8 cellular contexts compared by ENCODE assay signal in genomic region chr3:185824051-185824466, GRCh38. TPM values are rescaled to one million over a fixed set of nuclear protein-coding genes. Genes with fewer than 3 reads are reported as not detected.
A peak's percentile ranks its signal among the peaks of the same experiment; 100 is the strongest.
DNase-seq lines count a peak whose midpoint lies in the region; ATAC-seq and TF ChIP-seq lines count a peak whose summit lies in the region.

No MANE protein-coding gene starts in this region.

- TF ChIP-seq RAD21 in HCT116 (IDR thresholded peaks at IDR 0.05; ENCODE audit: low read depth), result no peak

- in situ Hi-C loops in gastrocnemius medialis (cut with MboI; ENCODE audit: low sequenced_read_pairs in 4 of 4), result no loop called here

- H3K9me3 ChIP-seq in A673 (ENCODE audit: low read depth, low read length, poor library complexity, severe bottlenecking) (no peaks in the 10 kb centered on the region), HCT116 (ENCODE audit: control insufficient read depth in 1 of 2, insufficient read depth in 1 of 2, low read depth in 1 of 2, low read length in 2 of 2) (no peaks in the 10 kb centered on the region), right atrium auricular region (no peaks in the 10 kb centered on the region), gastrocnemius medialis (no peaks in the 10 kb centered on the region)

- H3K9me2 ChIP-seq in HCT116 (ENCODE audit: insufficient read depth), result no peaks in the 10 kb centered on the region

- H3K4me3 ChIP-seq in A673 (ENCODE audit: low read depth, low read length, poor library complexity, severe bottlenecking) (peak overlapping the region; percentile 97), HCT116 (replicated peaks in 1 of 2; ENCODE audit: low read depth in 1 of 2, low read length in 2 of 2) (peak overlapping the region; percentile 65 to 78), right atrium auricular region (peak overlapping the region; percentile 74 to 77), gastrocnemius medialis (peak overlapping the region; percentile 52 to 60 (median 57))

- no peaks in the 10 kb centered on the region for H3K9me3 Mint-ChIP-seq in activated T-helper 17 cell treated with anti-CD3 and anti-CD28 coated beads, Interleukin-2, amount 50 U/mL, for 72 hours

- TF ChIP-seq CTCF in A673 (conservative IDR thresholded peaks at IDR 0.05; ENCODE audit: low read depth, low read length), result no peak
- no peak for TF ChIP-seq CTCF in HCT116 (IDR thresholded peaks at IDR 0.05 in 2 of 3, conservative IDR thresholded peaks at IDR 0.05 in 1 of 3; ENCODE audit: borderline replicate concordance in 1 of 3, insufficient read depth in 1 of 3, low read depth in 2 of 3, low read length in 2 of 3)
- TF ChIP-seq CTCF in right atrium auricular region (IDR thresholded peaks at IDR 0.05), result no peak
- TF ChIP-seq CTCF in gastrocnemius medialis (IDR thresholded peaks at IDR 0.05 in 4 of 5, conservative IDR thresholded peaks at IDR 0.05 in 1 of 5), result no peak

- H3K27ac ChIP-seq in A673 (ENCODE audit: low read depth, low read length, poor library complexity, severe bottlenecking), result peak overlapping the region; percentile 97
- peak overlapping the region; percentile 97 for H3K27ac ChIP-seq in HCT116 (ENCODE audit: low read depth, low read length)
- H3K27ac ChIP-seq in right atrium auricular region, result peak overlapping the region; percentile 82 to 84
- H3K27ac ChIP-seq in gastrocnemius medialis, result peak overlapping the region in 3 of 4 donors; percentile 42 to 53 (median 44)

- H3K79me2 ChIP-seq in HCT116 (ENCODE audit: insufficient read depth, low read length), result peaks cover 57% of the 10 kb centered on the region

- no peaks in the 10 kb centered on the region for H3K36me3 ChIP-seq in A673 (ENCODE audit: insufficient read depth, low read length, poor library complexity, severe bottlenecking)
- H3K36me3 ChIP-seq in HCT116 (ENCODE audit: control insufficient read depth in 1 of 2, insufficient read depth in 2 of 2, low read length in 2 of 2), result no peaks in the 10 kb centered on the region
- no peaks in the 10 kb centered on the region for H3K36me3 ChIP-seq in right atrium auricular region
- H3K36me3 ChIP-seq in gastrocnemius medialis, result no peaks in the 10 kb centered on the region

- CTCF ChIA-PET in A673 (lab: Charles Lee), result no interaction called here
- CTCF ChIA-PET in HCT116 (lab: Charles Lee), result no interaction called here

- RAD21 ChIA-PET in HCT116 (lab: Charles Lee; ENCODE audit: low non-redundant PET in 1 of 2, low total read pairs in 2 of 2, uncharacterized antibody in 2 of 2, unreplicated experiment in 2 of 2), result no interaction called here

- no peak overlapping the region for H2AFZ ChIP-seq in HCT116 (ENCODE audit: low read depth, low read length, poor library complexity, severe bottlenecking)

- intact Hi-C loops in A673 (cut with micrococcal nuclease; ENCODE audit: unreplicated experiment) (loop anchor here (5.0 kb wide), 1 partner anchor 57 kb away; no protein-coding TSS in a partner anchor), HCT116 (cut with micrococcal nuclease) (loop anchor here (5.0 kb wide), 1 partner anchor 113 kb away; the partner anchor contains the start of gene TRA2B), gastrocnemius medialis (cut with DNase I; ENCODE audit: low total_unique reads) (no loop called here), posterior cingulate gyrus (cut with DNase I) (no loop called here)

- peaks cover 6% of the 10 kb centered on the region for H3K36me3 Mint-ChIP-seq in activated T-helper 17 cell treated with anti-CD3 and anti-CD28 coated beads, Interleukin-2, amount 50 U/mL, for 72 hours (ENCODE audit: low read depth)

- POLR2A ChIA-PET in A673 (lab: Charles Lee; ENCODE audit: low non-redundant PET) (interaction anchor here (0.6 kb wide), 1 partner anchor 56 kb away, joined by 5 read pairs; no protein-coding TSS in a partner anchor), HCT116 (lab: Charles Lee) (interaction anchor here (0.7 kb wide), 1 partner anchor 32 kb away, joined by 3 read pairs; no protein-coding TSS in a partner anchor)

- H3K4me1 ChIP-seq in A673 (ENCODE audit: insufficient read depth, low read length, poor library complexity, severe bottlenecking), result peaks cover 30% of the 10 kb centered on the region
- peaks cover 29 to 45% of the 10 kb centered on the region in 2 experiments for H3K4me1 ChIP-seq in HCT116 (ENCODE audit: control insufficient read depth in 1 of 2, insufficient read depth in 2 of 2, low read length in 2 of 2)
- peaks cover 0 to 35% of the 10 kb centered on the region in 2 donors for H3K4me1 ChIP-seq in right atrium auricular region
- peaks cover 10 to 22% of the 10 kb centered on the region in 2 donors for H3K4me1 ChIP-seq in gastrocnemius medialis

- H3K4me1 Mint-ChIP-seq in activated T-helper 17 cell treated with anti-CD3 and anti-CD28 coated beads, Interleukin-2, amount 50 U/mL, for 72 hours, result peaks cover 4% of the 10 kb centered on the region

- H3K4me2 ChIP-seq in HCT116 (ENCODE audit: low read length), result peak overlapping the region; percentile 84

- no peak overlapping the region for H3K27ac Mint-ChIP-seq in activated T-helper 17 cell treated with anti-CD3 and anti-CD28 coated beads, Interleukin-2, amount 50 U/mL, for 72 hours

- H3K9ac ChIP-seq in HCT116 (ENCODE audit: low read length), result peak overlapping the region; percentile 92

- ATAC-seq in HCT116 (peak; percentile 1), gastrocnemius medialis (peak in 1 of 2 donors; percentile 28)
- no peak for ATAC-seq in activated T-helper 17 cell treated with anti-CD3 and anti-CD28 coated beads, Interleukin-2, amount 50 U/mL, for 72 hours (replicated peaks)

- TF ChIP-seq POLR2A in HCT116 (IDR thresholded peaks at IDR 0.05; ENCODE audit: borderline replicate concordance, extremely low read depth, insufficient read depth, insufficient read length) (no peak), gastrocnemius medialis (IDR thresholded peaks at IDR 0.05) (no peak)

- peaks cover 4% of the 10 kb centered on the region for H4K20me1 ChIP-seq in HCT116 (ENCODE audit: insufficient read depth)

- BruUV-seq in A673 (replicated peaks; lab: Mats Ljungman, UMichigan) (no TSS peak), HCT116 (replicated peaks; lab: Mats Ljungman, UMichigan) (no TSS peak)

- H3K4me3 Mint-ChIP-seq in activated T-helper 17 cell treated with anti-CD3 and anti-CD28 coated beads, Interleukin-2, amount 50 U/mL, for 72 hours, result peak overlapping the region; percentile 76

- DNase-seq in A673 (ENCODE audit: low spot score), result peak; percentile 41
- DNase-seq in HCT116 (ENCODE audit: low read depth, low spot score), result no peak
- DNase-seq in right atrium auricular region (ENCODE audit: low spot score), result no peak
- no peak for DNase-seq in gastrocnemius medialis
- no peak for DNase-seq in pons (ENCODE audit: low spot score)
- DNase-seq in anterior cingulate cortex (lab: John Stamatoyannopoulos, UW), result no peak
- no peak for DNase-seq in posterior cingulate gyrus

- H3K27me3 Mint-ChIP-seq in activated T-helper 17 cell treated with anti-CD3 and anti-CD28 coated beads, Interleukin-2, amount 50 U/mL, for 72 hours, result peaks cover 58% of the 10 kb centered on the region

- H3K27me3 ChIP-seq in A673 (replicated peaks; ENCODE audit: insufficient read depth, low read depth, low read length, poor library complexity) (no peaks in the 10 kb centered on the region), HCT116 (ENCODE audit: insufficient read depth, low read length) (no peaks in the 10 kb centered on the region), right atrium auricular region (peaks cover 0 to 4% of the 10 kb centered on the region in 2 donors), gastrocnemius medialis (peaks cover 61 to 83% (median 72%) of the 10 kb centered on the region in 3 donors)

TF ChIP-seq in HCT116, 20 proteins besides CTCF, POLR2A, EP300 and RAD21:
- no peak for TF ChIP-seq TCF7L2 (IDR thresholded peaks at IDR 0.05; ENCODE audit: borderline replicate concordance, extremely low read depth, insufficient read depth, insufficient read length)
- TF ChIP-seq ZBTB33 (IDR thresholded peaks at IDR 0.05; ENCODE audit: extremely low read depth, insufficient replicate concordance, low read length), result no peak
- TF ChIP-seq YY1 (IDR thresholded peaks at IDR 0.05; ENCODE audit: extremely low read depth, insufficient replicate concordance, low read depth, low read length), result no peak
- no peak for TF ChIP-seq JUND (IDR thresholded peaks at IDR 0.05)
- no peak for TF ChIP-seq SIN3A (IDR thresholded peaks at IDR 0.05; ENCODE audit: low read depth)
- no peak for TF ChIP-seq POLR2AphosphoS5 (IDR thresholded peaks at IDR 0.05; ENCODE audit: low read depth, low read length)
- TF ChIP-seq SP1 (IDR thresholded peaks at IDR 0.05; ENCODE audit: low read depth), result no peak
- TF ChIP-seq ATF3 (IDR thresholded peaks at IDR 0.05), result no peak
- no peak; the same call in 1 of the 2 replicates for TF ChIP-seq MAX (IDR thresholded peaks at IDR 0.05)
- TF ChIP-seq EGR1 (IDR thresholded peaks at IDR 0.05; ENCODE audit: low read depth), result no peak

RNA-seq across cellular contexts. Expression of gene IGF2BP2, which starts 0.8 kb away (rescaled TPM):
- total RNA-seq in A673 (2021) (66.2 and 77.2 TPM in 2 replicates), HCT116 (2021; ENCODE audit: unreplicated experiment) (135 TPM), right atrium auricular region (10 to 100 TPM; 11.0 to 19.2 TPM), gastrocnemius medialis (1 to 10 TPM in 3 of 4 donors, under 1 TPM in 1; 0.97 to 6.3 (median 1.7) TPM)
- polyA plus RNA-seq in HCT116 (2012), result 75.1 and 88.7 TPM in 2 replicates
- total RNA-seq in activated T-helper 17 cell treated with anti-CD3 and anti-CD28 coated beads, Interleukin-2, amount 50 U/mL, for 72 hours, result under 1 TPM; 0.28 to 0.82 TPM

Comparison
In these comparisons a context has a peak if more than half of its experiments do, and no peak if none do; other contexts are left out.
1. H3K27ac ChIP-seq: peak in every context shown above with its lines; median percentile 97 in A673; 97 in HCT116; 83 in right atrium auricular region; 44 in gastrocnemius medialis.
2. intact Hi-C loops: an anchor here in A673 (5.0 kb wide) and HCT116 (5.0 kb wide); none called in gastrocnemius medialis and posterior cingulate gyrus.